7 cellular contexts compared by ENCODE assay signal in genomic region chr17:49880291-49881053, GRCh38. TPM values are rescaled to one million over a fixed set of nuclear protein-coding genes. Genes with fewer than 3 reads are reported as not detected.
DNase-seq lines count a peak whose midpoint lies in the region; ATAC-seq, FAIRE-seq and TF ChIP-seq lines count a peak whose summit lies in the region.

No MANE protein-coding gene starts in this region.

- H3K27me3 ChIP-seq in HUES64 (ENCODE audit: insufficient read depth, low read length) (peaks cover 13% of the 10 kb centered on the region), neutrophil (peaks cover 91% of the 10 kb centered on the region), thoracic aorta (replicated peaks; ENCODE audit: insufficient read depth) (peaks cover 6% of the 10 kb centered on the region)

- H3K4me1 ChIP-seq in HUES64 (ENCODE audit: insufficient read depth, low read length) (peaks cover 23% of the 10 kb centered on the region; the same call in 1 of the 2 replicates), neutrophil (ENCODE audit: control insufficient read depth in 1 of 2, insufficient read depth in 1 of 2, low read depth in 1 of 2, low read length in 1 of 2) (no peaks in the 10 kb centered on the region), thoracic aorta (ENCODE audit: control insufficient read depth in 1 of 2, low read depth in 2 of 2) (peaks cover 0 to 3% of the 10 kb centered on the region in 2 donors)

- peak; percentile 56 for TF ChIP-seq CTCF in neutrophil (IDR thresholded peaks at IDR 0.05)
- peak; percentile 99 for TF ChIP-seq CTCF in thoracic aorta (IDR thresholded peaks at IDR 0.05)

- FAIRE-seq in GM12892 (lab: Jason Lieb, UNC), result no peak

- peak overlapping the region; percentile 17; the same call in 1 of the 2 replicates for H3K9ac ChIP-seq in HUES64 (ENCODE audit: low read depth, low read length)

- no peaks in the 10 kb centered on the region for H3K36me3 ChIP-seq in HUES64 (ENCODE audit: insufficient read depth, low read length)
- no peaks in the 10 kb centered on the region for H3K36me3 ChIP-seq in neutrophil
- no peaks in the 10 kb centered on the region for H3K36me3 ChIP-seq in thoracic aorta

- DNase-seq in GM12892 (ENCODE audit: insufficient read length), result peak; percentile 97
- peak; percentile 26 for DNase-seq in SHP77 treated with DMSO at 0.1 percent for 48 hours (lab: John Stamatoyannopoulos, UW)
- DNase-seq in activated effector memory CD4-positive, alpha-beta T cell treated with Interleukin-2 at 50 U/mL for 16 hours, result peak; percentile 61
- DNase-seq in foreskin melanocyte, result peak; percentile 24
- DNase-seq in thoracic aorta (ENCODE audit: low spot score), result no peak

- WGBS in HUES64, result 3% methylated on average over 41 of the region's 41 CpGs

- no peak overlapping the region for H3K27ac ChIP-seq in HUES64 (ENCODE audit: low read depth, low read length)
- H3K27ac ChIP-seq in neutrophil, result no peak overlapping the region
- H3K27ac ChIP-seq in thoracic aorta, result no peak overlapping the region

- no peak for ATAC-seq in thoracic aorta (ENCODE audit: insufficient number of reproducible peaks, low FRiP score, low read depth)

- H3K4me3 ChIP-seq in HUES64 (ENCODE audit: low read length) (peak overlapping the region; percentile 55), neutrophil (ENCODE audit: low read depth in 1 of 2, low read length in 1 of 2) (no peak overlapping the region), thoracic aorta (peak overlapping the region; percentile 34)

- no peak for TF ChIP-seq POLR2A in GM12892 (IDR thresholded peaks at IDR 0.05; ENCODE audit: low read depth, low read length)

- H3K9me3 ChIP-seq in HUES64 (ENCODE audit: insufficient read depth, low read depth, low read length), result no peaks in the 10 kb centered on the region
- no peaks in the 10 kb centered on the region for H3K9me3 ChIP-seq in neutrophil
- H3K9me3 ChIP-seq in thoracic aorta, result no peaks in the 10 kb centered on the region

RNA-seq across cellular contexts. Expression of gene TAC4, which starts 32.6 kb away (rescaled TPM):
- polyA plus RNA-seq in GM12892 (2012; ENCODE audit: missing spikeins), result 0.81 TPM
- not detected for polyA plus RNA-seq in HUES64 (2013, experiment 1 of 2)
- not detected for polyA plus RNA-seq in HUES64 (2013, experiment 2 of 2)
- not detected for total RNA-seq in thoracic aorta

Comparison
In these comparisons a context has a peak if more than half of its experiments do, and no peak if none do; other contexts are left out.
1. H3K4me3 ChIP-seq: peak in HUES64 (single experiment) and thoracic aorta (single experiment); none in neutrophil (0 of 2).